ENCODE assay signal across 8 cellular contexts in genomic region chr19:8240274-8241229, GRCh38. TPM values are rescaled to one million over a fixed set of nuclear protein-coding genes. Genes with fewer than 3 reads are reported as not detected.
A peak's percentile ranks its signal among the peaks of the same experiment; 100 is the strongest.
DNase-seq lines count a peak whose midpoint lies in the region; ATAC-seq and TF ChIP-seq lines count a peak whose summit lies in the region.

No MANE protein-coding gene starts in this region.

- H3K4me1 Mint-ChIP-seq in naive thymus-derived CD8-positive, alpha-beta T cell = peaks cover 10 to 33% (median 22%) of the 10 kb centered on the region in 4 donors

- H3K36me3 Mint-ChIP-seq in naive thymus-derived CD8-positive, alpha-beta T cell = peaks cover 5 to 29% (median 27%) of the 10 kb centered on the region in 3 donors

- ATAC-seq in naive thymus-derived CD8-positive, alpha-beta T cell = peak; percentile 58 to 65
- peak; percentile 73 for ATAC-seq in stimulated activated naive CD8-positive, alpha-beta T cell treated with anti-CD3 and anti-CD28 coated beads, Interleukin-15, Interleukin-2, amounts not matched to agents 100 U/mL and 50 U/mL, for 24 hours

- DNase-seq in DMS 273 treated with DMSO at 0.1 percent for 48 hours (lab: John Stamatoyannopoulos, UW) (peak; percentile 92), HEK293T (ENCODE audit: extremely low spot score) (peak; percentile 62), NCI-H82 treated with DMSO at 0.1 percent for 48 hours (lab: John Stamatoyannopoulos, UW; ENCODE audit: unreplicated experiment) (peak; percentile 79), fibroblast of gingiva (ENCODE audit: low read depth) (peak; percentile 72), HT-29 (ENCODE audit: low spot score) (no peak)
- peak; percentile 62 to 71 for DNase-seq in activated T-cell treated with anti-CD3 and anti-CD28 coated beads, Interleukin-2, amount 50 U/mL, for 48 hours
- DNase-seq in naive thymus-derived CD8-positive, alpha-beta T cell = peak in 9 of 10 donors; percentile 12 to 77 (median 25)
- DNase-seq in stimulated activated naive CD8-positive, alpha-beta T cell treated with anti-CD3 and anti-CD28 coated beads, Interleukin-15, Interleukin-2, amounts not matched to agents 100 U/mL and 50 U/mL, for 24 hours = peak; percentile 61

- peak overlapping the region; percentile 12 to 93 (median 76) for H3K27ac Mint-ChIP-seq in naive thymus-derived CD8-positive, alpha-beta T cell

- H3K4me3 Mint-ChIP-seq in naive thymus-derived CD8-positive, alpha-beta T cell = peak overlapping the region in 9 of 10 donors; percentile 4 to 73 (median 55)

- H3K27me3 Mint-ChIP-seq in naive thymus-derived CD8-positive, alpha-beta T cell = no peaks in the 10 kb centered on the region

- POLR2A ChIA-PET in HEK293T (lab: Yijun Ruan, JAX) = no interaction called here
- POLR2A ChIA-PET in naive thymus-derived CD8-positive, alpha-beta T cell (lab: Charles Lee) = no interaction called here

- CTCF ChIA-PET in HEK293T (lab: Yijun Ruan, JAX) = no interaction called here

- peaks cover 0 to 6% (median 0%) of the 10 kb centered on the region in 9 donors for H3K9me3 Mint-ChIP-seq in naive thymus-derived CD8-positive, alpha-beta T cell

TF ChIP-seq in HEK293T, 16 proteins besides CTCF, POLR2A, EP300 and RAD21:
- TF ChIP-seq SP1 (IDR thresholded peaks at IDR 0.05) (no peak), FOXM1 (IDR thresholded peaks at IDR 0.05; ENCODE audit: borderline replicate concordance) (no peak), TARDBP (IDR thresholded peaks at IDR 0.05) (no peak), PKNOX1 (IDR thresholded peaks at IDR 0.05) (no peak), L3MBTL2 (conservative IDR thresholded peaks at IDR 0.05) (no peak), ELF4 (IDR thresholded peaks at IDR 0.05) (no peak), FOXK2 (IDR thresholded peaks at IDR 0.05) (no peak), BHLHE40 (IDR thresholded peaks at IDR 0.05; ENCODE audit: borderline replicate concordance) (no peak), SUZ12 (IDR thresholded peaks at IDR 0.05) (no peak), FOXA1 (IDR thresholded peaks at IDR 0.05) (no peak), HDGF (IDR thresholded peaks at IDR 0.05; ENCODE audit: borderline replicate concordance) (no peak), NFRKB (IDR thresholded peaks at IDR 0.05) (no peak), ARNT (IDR thresholded peaks at IDR 0.05) (no peak), CTBP1 (IDR thresholded peaks at IDR 0.05; ENCODE audit: borderline replicate concordance) (no peak)

RNA-seq across cellular contexts. Expression of gene CERS4, which starts 31.4 kb away (rescaled TPM):
- total RNA-seq in naive thymus-derived CD8-positive, alpha-beta T cell = 10 to 100 TPM; 26.2 to 31.7 TPM
- 1 to 10 TPM; 5.4 to 8.0 (median 7.9) TPM for polyA plus RNA-seq in naive thymus-derived CD8-positive, alpha-beta T cell
- total RNA-seq in HT-29 (2014; rRNA removed; shearing (Covaris generic)) = not detected in 2 replicates

Comparison
In these comparisons a context has a peak if more than half of its experiments do, and no peak if none do; other contexts are left out.
1. RNA of gene CERS4, which starts 31.4 kb away (total RNA-seq): 26.2 to 31.7 TPM in naive thymus-derived CD8-positive, alpha-beta T cell; not detected in HT-29; every median in the first group is over 10 times any median in the second.